In the genomic region with DNA sequence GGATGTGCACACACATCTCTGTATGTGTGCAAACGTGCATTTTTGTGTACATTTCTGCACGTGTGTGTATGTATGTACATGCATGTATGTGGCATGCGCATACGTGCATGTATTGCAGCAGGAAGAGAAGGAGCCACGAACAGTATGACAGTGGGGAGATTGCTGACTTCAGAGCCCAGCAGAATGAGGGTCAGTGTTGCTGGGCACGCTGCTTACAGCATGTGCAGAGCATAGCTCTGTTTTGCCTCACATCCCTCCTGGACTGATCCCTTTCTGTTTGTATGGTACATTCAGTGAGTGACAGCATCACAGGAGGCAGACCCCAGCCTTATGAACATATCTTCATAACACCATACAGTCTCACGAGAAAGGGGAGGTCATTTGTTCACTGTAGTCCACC, we compare ENCODE assay signal across 27 cellular contexts.
"Had no signal": no experiment of that assay in that cellular context is flagged by ENCODE, and none has a peak within 500 bp of the region (broad histone marks: within the 10 kb centered on the region; RNA-seq: fewer than 3 reads in every experiment).

No MANE protein-coding gene starts in this region.

- H3K4me3 ChIP-seq: heart right ventricle, hepatocyte, left ventricle myocardium inferior, lung, mucosa of descending colon, neural progenitor cell, right atrium auricular region, right lobe of liver, smooth muscle cell, suprapubic skin, tibial nerve, vagina had no signal

- DNase-seq: heart right ventricle; islet precursor cell; left ventricle myocardium inferior; mesendoderm; mucosa of descending colon; naive thymus-derived CD8-positive, alpha-beta T cell; occipital lobe; stimulated activated CD4-positive, alpha-beta T cell treated with anti-CD3 and anti-CD28 coated beads, Interleukin-1b, Interleukin-23, amount 100 ng/mL, for 48 hours; stimulated activated CD4-positive, alpha-beta T cell treated with anti-CD3 and anti-CD28 coated beads, Interleukin-2, amount 100 ng/mL, for 48 hours; stimulated activated CD4-positive, alpha-beta T cell treated with anti-CD3 and anti-CD28 coated beads, Interleukin-4, amount 100 ng/mL, for 4 hours; stimulated activated CD8-positive, alpha-beta memory T cell treated with anti-CD3 and anti-CD28 coated beads, Interleukin-4, amount 100 ng/mL, for 48 hours; stimulated activated naive B cell treated with anti-CD40 and anti-IgM and Interleukin-4, amounts not matched to agents 10 μg/mL and 1 μg/mL and 100 μg/mL, for 72 hours; stimulated activated naive CD8-positive, alpha-beta T cell treated with anti-CD3 and anti-CD28 coated beads, Interleukin-15, Interleukin-2, amounts not matched to agents 100 U/mL and 50 U/mL, for 24 hours had no signal

- H3K4me1 ChIP-seq: heart right ventricle, left ventricle myocardium inferior, parathyroid adenoma, right atrium auricular region, right lobe of liver, suprapubic skin, tibial nerve, vagina had no signal

- ATAC-seq: heart right ventricle; mucosa of descending colon; naive thymus-derived CD8-positive, alpha-beta T cell; right lobe of liver; stimulated activated naive B cell treated with anti-CD40 and anti-IgM and Interleukin-4, amounts not matched to agents 10 μg/mL and 1 μg/mL and 100 μg/mL, for 72 hours; stimulated activated naive CD8-positive, alpha-beta T cell treated with anti-CD3 and anti-CD28 coated beads, Interleukin-15, Interleukin-2, amounts not matched to agents 100 U/mL and 50 U/mL, for 24 hours had no signal

- H3K4me3 Mint-ChIP-seq: mesothelial cell of epicardium; naive thymus-derived CD8-positive, alpha-beta T cell; nephron; neural progenitor cell; stimulated activated naive B cell treated with anti-CD40 and anti-IgM and Interleukin-4, amounts not matched to agents 10 μg/mL and 1 μg/mL and 100 μg/mL, for 72 hours; type B pancreatic cell had no signal

- H3K27me3 Mint-ChIP-seq: naive thymus-derived CD8-positive, alpha-beta T cell; stimulated activated naive B cell treated with anti-CD40 and anti-IgM and Interleukin-4, amounts not matched to agents 10 μg/mL and 1 μg/mL and 100 μg/mL, for 72 hours had no signal

- H3K4me1 Mint-ChIP-seq: mesothelial cell of epicardium; naive thymus-derived CD8-positive, alpha-beta T cell; nephron; stimulated activated naive B cell treated with anti-CD40 and anti-IgM and Interleukin-4, amounts not matched to agents 10 μg/mL and 1 μg/mL and 100 μg/mL, for 72 hours had no signal

- H3K27me3 ChIP-seq: hepatocyte, neural progenitor cell, neutrophil, right atrium auricular region, right lobe of liver, suprapubic skin, tibial nerve, vagina had no signal

- H3K27ac Mint-ChIP-seq: mesothelial cell of epicardium; naive thymus-derived CD8-positive, alpha-beta T cell; nephron; stimulated activated naive B cell treated with anti-CD40 and anti-IgM and Interleukin-4, amounts not matched to agents 10 μg/mL and 1 μg/mL and 100 μg/mL, for 72 hours; type B pancreatic cell had no signal

- H3K36me3 ChIP-seq: heart right ventricle, left ventricle myocardium inferior, neural progenitor cell, neutrophil, right atrium auricular region, right lobe of liver, suprapubic skin, tibial nerve, vagina had no signal

- H3K9me3 ChIP-seq: mucosa of descending colon, neutrophil, right atrium auricular region, right lobe of liver, vagina had no signal

- H3K9me3 Mint-ChIP-seq: nephron, type B pancreatic cell had no signal

- H3K27ac ChIP-seq: heart right ventricle, hepatocyte, left ventricle myocardium inferior, neutrophil, parathyroid adenoma, right atrium auricular region, right lobe of liver, suprapubic skin, tibial nerve, vagina had no signal
